In the genomic region with DNA sequence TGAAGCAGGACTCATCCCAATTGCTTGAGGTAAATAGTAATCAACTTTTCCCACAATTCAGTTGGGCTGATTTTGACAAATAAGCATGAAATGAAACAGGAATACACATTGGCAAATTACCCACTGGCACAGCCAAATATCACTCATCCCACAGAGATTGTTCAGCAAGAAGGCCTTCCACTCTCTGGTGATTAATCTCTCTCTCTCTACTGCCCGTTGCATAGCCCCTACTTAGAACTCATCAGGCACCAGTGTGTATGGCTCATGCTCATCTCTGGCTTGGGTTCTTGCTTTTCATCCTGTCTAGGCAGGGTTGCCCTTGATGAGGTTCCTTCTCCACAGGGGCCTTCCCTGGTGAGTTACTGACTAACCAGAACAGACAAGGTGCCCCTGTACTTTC, we compare ENCODE assay signal across 8 cellular contexts. TPM values are rescaled to one million over a fixed set of nuclear protein-coding genes. Genes with fewer than 3 reads are reported as not detected.
A peak's percentile ranks its signal among the peaks of the same experiment; 100 is the strongest.
DNase-seq lines count a peak whose midpoint lies in the region; ATAC-seq and TF ChIP-seq lines count a peak whose summit lies in the region.

No MANE protein-coding gene starts in this region.

- no peak for TF ChIP-seq CTCF in CD4-positive, alpha-beta T cell (IDR thresholded peaks at IDR 0.05)
- TF ChIP-seq CTCF in OCI-LY3 (IDR thresholded peaks at IDR 0.05; ENCODE audit: low read depth, low read length) (no peak), neutrophil (IDR thresholded peaks at IDR 0.05) (no peak)

- H3K36me3 ChIP-seq in OCI-LY3 (replicated peaks; ENCODE audit: low read depth, low read length), result no peaks in the 10 kb centered on the region
- peaks cover 4% of the 10 kb centered on the region for H3K36me3 ChIP-seq in endocrine pancreas (ENCODE audit: control insufficient read depth, insufficient read depth, low read length)
- H3K36me3 ChIP-seq in neutrophil, result peaks cover 14% of the 10 kb centered on the region

- no peak overlapping the region for H3K27ac Mint-ChIP-seq in CD4-positive, alpha-beta T cell

- peaks cover 7% of the 10 kb centered on the region for H3K4me1 ChIP-seq in OCI-LY3 (ENCODE audit: low read length)
- peaks cover 5% of the 10 kb centered on the region for H3K4me1 ChIP-seq in endocrine pancreas (ENCODE audit: control insufficient read depth, insufficient read depth, low read length)
- peaks cover 51 to 52% of the 10 kb centered on the region in 2 experiments for H3K4me1 ChIP-seq in neutrophil (ENCODE audit: control insufficient read depth in 1 of 2, insufficient read depth in 1 of 2, low read depth in 1 of 2, low read length in 1 of 2)

- H3K27ac ChIP-seq in CD4-positive, alpha-beta T cell (ENCODE audit: low read depth, low read length), result no peak overlapping the region
- H3K27ac ChIP-seq in OCI-LY3 (ENCODE audit: low read length) (no peak overlapping the region), neutrophil (peak overlapping the region; percentile 88)

- ATAC-seq in CD4-positive, alpha-beta T cell (ENCODE audit: poor library complexity), result no peak
- ATAC-seq in HG03135 (IDR thresholded peaks at IDR 0.05; ENCODE audit: unreplicated experiment), result no peak
- ATAC-seq in GM21737 (IDR thresholded peaks at IDR 0.05; ENCODE audit: unreplicated experiment), result no peak

- H3K27me3 Mint-ChIP-seq in CD4-positive, alpha-beta T cell, result no peaks in the 10 kb centered on the region

- no peaks in the 10 kb centered on the region for H3K27me3 ChIP-seq in CD4-positive, alpha-beta T cell (ENCODE audit: control insufficient read depth, insufficient read depth, low read length)
- no peaks in the 10 kb centered on the region for H3K27me3 ChIP-seq in OCI-LY3 (ENCODE audit: low read depth, low read length)
- H3K27me3 ChIP-seq in endocrine pancreas (ENCODE audit: control insufficient read depth, insufficient read depth, low read length), result no peaks in the 10 kb centered on the region
- H3K27me3 ChIP-seq in neutrophil, result no peaks in the 10 kb centered on the region

- H3K36me3 Mint-ChIP-seq in CD4-positive, alpha-beta T cell (ENCODE audit: low read depth), result peaks cover 20% of the 10 kb centered on the region

- H4K20me1 ChIP-seq in OCI-LY3 (ENCODE audit: insufficient read depth, low read length), result no peaks in the 10 kb centered on the region

- H3K4me3 ChIP-seq in OCI-LY3 (ENCODE audit: low read length) (peak overlapping the region; percentile 91), endocrine pancreas (ENCODE audit: control insufficient read depth, insufficient read depth, low read length) (peak overlapping the region; percentile 81), neutrophil (ENCODE audit: low read depth in 1 of 2, low read length in 1 of 2) (peak overlapping the region; percentile 73 to 93)

- H3K9ac ChIP-seq in OCI-LY3 (ENCODE audit: low read length), result no peak overlapping the region
- no peak overlapping the region for H3K9ac ChIP-seq in endocrine pancreas (ENCODE audit: control insufficient read depth, insufficient read depth, low read length)

- POLR2A ChIA-PET in CD4-positive, alpha-beta T cell (lab: Charles Lee), result interaction anchor here (0.7 to 3.2 kb wide), 6 partner anchors 57 to 192 kb away, joined by 3 to 56 read pairs (median 17); partner anchors contain the start of genes CCDC28B, HDAC1 and MARCKSL1

- peaks cover 24% of the 10 kb centered on the region for H3K4me1 Mint-ChIP-seq in CD4-positive, alpha-beta T cell (ENCODE audit: low read depth)

- intact Hi-C loops in CD4-positive, alpha-beta T cell (cut with DNase I, micrococcal nuclease), result loop anchor here in 1 of 2 experiments (10.0 kb wide), 2 partner anchors 378 to 748 kb away; partner anchors contain the start of genes KHDRBS1 and PEF1

- H3K4me2 ChIP-seq in OCI-LY3 (ENCODE audit: low read length), result peak overlapping the region; percentile 92

- CTCF ChIA-PET in CD4-positive, alpha-beta T cell (lab: Charles Lee), result no interaction called here

- H3K4me3 Mint-ChIP-seq in CD4-positive, alpha-beta T cell, result peak overlapping the region; percentile 98

- H3K9me3 ChIP-seq in CD4-positive, alpha-beta T cell (ENCODE audit: control insufficient read depth, low read length), result no peaks in the 10 kb centered on the region
- H3K9me3 ChIP-seq in OCI-LY3 (ENCODE audit: insufficient read depth, low read length), result no peaks in the 10 kb centered on the region
- no peaks in the 10 kb centered on the region for H3K9me3 ChIP-seq in endocrine pancreas (ENCODE audit: control insufficient read depth, low read length)
- H3K9me3 ChIP-seq in neutrophil, result no peaks in the 10 kb centered on the region

- DNase-seq in CD4-positive, alpha-beta T cell, result no peak
- DNase-seq in ureter (ENCODE audit: low spot score) (no peak), DMS 273 treated with DMSO at 0.1 percent for 48 hours (lab: John Stamatoyannopoulos, UW) (no peak)

- no peaks in the 10 kb centered on the region for H3K9me3 Mint-ChIP-seq in CD4-positive, alpha-beta T cell

- peaks cover 14% of the 10 kb centered on the region for H3K79me2 ChIP-seq in OCI-LY3 (ENCODE audit: low read length)

- no peak overlapping the region for H2AFZ ChIP-seq in OCI-LY3 (ENCODE audit: low read depth, low read length)

RNA-seq across cellular contexts. Expression of gene BSDC1, which starts 1.1 kb away (rescaled TPM):
- total RNA-seq in CD4-positive, alpha-beta T cell, result 100 to 1,000 TPM; 186 to 190 TPM
- 59.6 TPM for total RNA-seq in ureter

RNA-seq across cellular contexts. Expression of gene TSSK3, which starts 30.8 kb away (rescaled TPM):
- total RNA-seq in CD4-positive, alpha-beta T cell, result under 1 TPM in 1 of 2 experiments, not detected in 1; 0.98 TPM
- total RNA-seq in ureter, result 4.2 TPM

RNA-seq across cellular contexts. Expression of gene FAM229A, which starts 30.9 kb away (rescaled TPM):
- 10 to 100 TPM; 38.0 to 38.6 TPM for total RNA-seq in CD4-positive, alpha-beta T cell
- 5.5 TPM for total RNA-seq in ureter

RNA-seq across cellular contexts. Expression of gene MARCKSL1, which starts 57.1 kb away (rescaled TPM):
- total RNA-seq in CD4-positive, alpha-beta T cell, result 10 to 100 TPM; 23.4 to 23.6 TPM
- 117 TPM for total RNA-seq in ureter
